8 cellular contexts compared by ENCODE assay signal in genomic region chr16:89562027-89562599, GRCh38. TPM values are rescaled to one million over a fixed set of nuclear protein-coding genes. Genes with fewer than 3 reads are reported as not detected.
A peak's percentile ranks its signal among the peaks of the same experiment; 100 is the strongest.
DNase-seq lines count a peak whose midpoint lies in the region; ATAC-seq and TF ChIP-seq lines count a peak whose summit lies in the region.

No MANE protein-coding gene starts in this region.

- H3K9me3 ChIP-seq in H9 (ENCODE audit: control insufficient read depth, low read depth, low read length) (no peaks in the 10 kb centered on the region), RWPE2 (ENCODE audit: severe bottlenecking) (no peaks in the 10 kb centered on the region), esophagus (ENCODE audit: control insufficient read depth in 2 of 2, insufficient read depth in 1 of 2, low read depth in 1 of 2, low read length in 1 of 2) (no peaks in the 10 kb centered on the region)

- H3K36me3 Mint-ChIP-seq in H9 (ENCODE audit: insufficient read depth in 1 of 3, low read depth in 3 of 3) = peaks cover 26 to 47% (median 37%) of the 10 kb centered on the region in 3 experiments

- no peak overlapping the region for H3K23ac ChIP-seq in H9 (ENCODE audit: insufficient read length, low read depth, low read length)

- no peak overlapping the region for H4K91ac ChIP-seq in H9 (ENCODE audit: insufficient read length, low read depth, low read length)

- H3K4me1 ChIP-seq in H9 (ENCODE audit: insufficient read depth, low read length) (no peaks in the 10 kb centered on the region; the same call in 1 of the 2 replicates), RWPE2 (ENCODE audit: insufficient read depth, poor library complexity, severe bottlenecking) (peaks cover 25% of the 10 kb centered on the region), esophagus (ENCODE audit: control insufficient read depth in 2 of 2, insufficient read depth in 2 of 2, low read length in 1 of 2) (peaks cover 4 to 33% of the 10 kb centered on the region in 2 donors), rectal smooth muscle tissue (ENCODE audit: control insufficient read depth, insufficient read depth, low read length) (peaks cover 14% of the 10 kb centered on the region)

- H3T11ph ChIP-seq in H9 (ENCODE audit: low read length) = no peak overlapping the region

- H3K79me2 ChIP-seq in H9 (ENCODE audit: insufficient read depth, low read length) = peaks cover 10% of the 10 kb centered on the region; the same call in 1 of the 2 replicates

- no peak overlapping the region for H3K56ac ChIP-seq in H9 (ENCODE audit: insufficient read length, low read depth, low read length)

- ATAC-seq in RWPE2 (ENCODE audit: low read depth) (no peak), GM21423 (IDR thresholded peaks at IDR 0.05; ENCODE audit: unreplicated experiment) (no peak), HG03520 (IDR thresholded peaks at IDR 0.05; ENCODE audit: unreplicated experiment) (no peak)

- WGBS in H9 (ENCODE audit: extremely low coverage, insufficient read length, low lambda C conversion rate) = no CpG with 5 or more reads among the region's 19 CpGs
- WGBS in esophagus, 2 donors = 38 to 40% methylated on average over 19 of the region's 19 CpGs

- H4K5ac ChIP-seq in H9 (ENCODE audit: insufficient read length, low read depth, low read length) = peak overlapping the region; percentile 26

- H3K4me3 ChIP-seq in RWPE2 (ENCODE audit: severe bottlenecking) = peak overlapping the region; percentile 76
- peak overlapping the region; percentile 80 to 93 for H3K4me3 ChIP-seq in esophagus (ENCODE audit: low read depth in 1 of 2, low read length in 2 of 2)
- H3K4me3 ChIP-seq in rectal smooth muscle tissue (ENCODE audit: low read length) = peak overlapping the region; percentile 82

- peak overlapping the region; percentile 96 for H3K4me3 Mint-ChIP-seq in H9

- DNase-seq in H9 (no peak), RWPE2 (ENCODE audit: low spot score) (no peak), C1 segment of cervical spinal cord (lab: John Stamatoyannopoulos, UW) (no peak), GM10266 (ENCODE audit: extremely low spot score) (no peak)

- no peak overlapping the region for H3K4ac ChIP-seq in H9 (ENCODE audit: low read depth, low read length)

- peaks cover 6% of the 10 kb centered on the region for H3K79me1 ChIP-seq in H9 (ENCODE audit: insufficient read depth, low read depth, low read length, poor library complexity, severe bottlenecking)

- no peak overlapping the region for H2BK5ac ChIP-seq in H9 (ENCODE audit: insufficient read length, low read length)

- no peak overlapping the region for H4K8ac ChIP-seq in H9 (replicated peaks; ENCODE audit: insufficient read length, low read depth, low read length)

- H3K18ac ChIP-seq in H9 (ENCODE audit: insufficient read length, low read depth, low read length) = no peak overlapping the region

- peaks cover 45 to 48% of the 10 kb centered on the region in 2 experiments for H3K4me1 Mint-ChIP-seq in H9

- H2BK120ac ChIP-seq in H9 (ENCODE audit: low read depth, low read length, poor library complexity, severe bottlenecking) = no peak overlapping the region

- no peak overlapping the region for H2BK20ac ChIP-seq in H9 (ENCODE audit: low read depth, low read length, poor library complexity, severe bottlenecking)

- H3K14ac ChIP-seq in H9 (ENCODE audit: insufficient read depth, low read length) = no peak overlapping the region

- TF ChIP-seq CTCF in H9 (conservative IDR thresholded peaks at IDR 0.05) (no peak), RWPE2 (IDR thresholded peaks at IDR 0.05; ENCODE audit: poor library complexity, severe bottlenecking) (no peak), GM10266 (IDR thresholded peaks at IDR 0.05; ENCODE audit: control insufficient read depth, insufficient read depth, low read depth, missing control alignments) (no peak)

- peaks cover 4% of the 10 kb centered on the region for H4K20me1 ChIP-seq in H9 (ENCODE audit: control insufficient read depth, insufficient read depth, insufficient read length)

- H3K9me3 Mint-ChIP-seq in H9 = no peaks in the 10 kb centered on the region; a peak in 1 of 5 replicates

- peaks cover 19% of the 10 kb centered on the region for H3K23me2 ChIP-seq in H9 (ENCODE audit: insufficient read length, low read depth, low read length, poor library complexity, severe bottlenecking)

- peaks cover 3% of the 10 kb centered on the region for H3K27me3 Mint-ChIP-seq in H9 (ENCODE audit: low read depth)

- no peak overlapping the region for H2AFZ ChIP-seq in H9 (ENCODE audit: low read length)

- no peak overlapping the region for H2AK5ac ChIP-seq in H9 (ENCODE audit: insufficient read length, low read length)

- no peak overlapping the region for H2BK12ac ChIP-seq in H9 (ENCODE audit: insufficient read length, low read depth, low read length)

- H3K27ac ChIP-seq in H9 (ENCODE audit: insufficient read length, low read depth, low read length) (no peak overlapping the region), RWPE2 (ENCODE audit: poor library complexity, severe bottlenecking) (peak overlapping the region; percentile 85), esophagus (ENCODE audit: low read depth in 2 of 2, low read length in 1 of 2) (peak overlapping the region in 1 of 2 donors; percentile 57), rectal smooth muscle tissue (ENCODE audit: low read depth, low read length) (no peak overlapping the region)

- H3K9ac ChIP-seq in H9 (ENCODE audit: extremely low read depth, insufficient read length, low read length) (peak overlapping the region; percentile 86), rectal smooth muscle tissue (ENCODE audit: low read length) (no peak overlapping the region)

- no peak overlapping the region for H2BK15ac ChIP-seq in H9 (ENCODE audit: low read depth, low read length)

- H3K27ac Mint-ChIP-seq in H9 = peak overlapping the region; percentile 92 to 96 (median 95); a peak in 6 of 7 replicates

- H3K36me3 ChIP-seq in RWPE2 (ENCODE audit: low read depth) = peaks cover 49% of the 10 kb centered on the region
- peaks cover 7 to 22% of the 10 kb centered on the region in 2 donors for H3K36me3 ChIP-seq in esophagus (ENCODE audit: control insufficient read depth in 2 of 2, insufficient read depth in 2 of 2, low read length in 1 of 2)
- peaks cover 33% of the 10 kb centered on the region for H3K36me3 ChIP-seq in rectal smooth muscle tissue (ENCODE audit: control insufficient read depth, insufficient read depth, low read length)

- peak overlapping the region; percentile 97 for H3K4me2 ChIP-seq in H9 (ENCODE audit: insufficient read depth, insufficient read length, low read length)

- H3K27me3 ChIP-seq in H9 (ENCODE audit: insufficient read depth, low read length) (no peaks in the 10 kb centered on the region), RWPE2 (ENCODE audit: insufficient read depth, poor library complexity, severe bottlenecking) (no peaks in the 10 kb centered on the region), esophagus (ENCODE audit: control insufficient read depth in 1 of 2, insufficient read depth in 2 of 2, low read length in 2 of 2) (no peaks in the 10 kb centered on the region), rectal smooth muscle tissue (ENCODE audit: control insufficient read depth, insufficient read depth, low read length) (no peaks in the 10 kb centered on the region)

RNA-seq across cellular contexts. Expression of gene RPL13, which starts 1.6 kb away (rescaled TPM):
- 2,157 and 2,259 TPM in 2 replicates for total RNA-seq in H9 (2021)
- 1,000 to 10,000 TPM; 4,316 to 5,851 TPM for polyA plus RNA-seq in esophagus

RNA-seq across cellular contexts. Expression of gene CPNE7, which starts 13.4 kb away (rescaled TPM):
- total RNA-seq in H9 (2021) = 22.5 and 23.4 TPM in 2 replicates
- polyA plus RNA-seq in esophagus = 1 to 10 TPM; 1.5 to 4.5 TPM

RNA-seq across cellular contexts. Expression of gene DPEP1, which starts 51.3 kb away (rescaled TPM):
- 1.1 and 1.2 TPM in 2 replicates for total RNA-seq in H9 (2021)
- under 1 TPM in 1 of 2 donors, not detected in 1; 0.05 TPM for polyA plus RNA-seq in esophagus

RNA-seq across cellular contexts. Expression of gene SPG7, which starts 53.9 kb away (rescaled TPM):
- 110 and 119 TPM in 2 replicates for total RNA-seq in H9 (2021)
- 10 to 100 TPM; 41.9 to 89.3 TPM for polyA plus RNA-seq in esophagus
